In genomic region chr2:40488101-40488598, GRCh38 we compare ENCODE assay signal across 8 cellular contexts. TPM values are rescaled to one million over a fixed set of nuclear protein-coding genes. Genes with fewer than 3 reads are reported as not detected.
DNase-seq lines count a peak whose midpoint lies in the region; ATAC-seq, FAIRE-seq and TF ChIP-seq lines count a peak whose summit lies in the region.

No MANE protein-coding gene starts in this region.

- H3K9me3 Mint-ChIP-seq in activated CD4-positive, alpha-beta memory T cell treated with anti-CD3 and anti-CD28 coated beads for 36 hours: no peaks in the 10 kb centered on the region

- 47% methylated on average over 4 of the region's 4 CpGs for WGBS in esophagus muscularis mucosa
- 28 to 34% methylated on average over 4 of the region's 4 CpGs for WGBS in pancreas, 2 donors

- TF ChIP-seq CTCF in esophagus muscularis mucosa (IDR thresholded peaks at IDR 0.05) (peak; percentile 47 to 68 (median 56)), pancreas (IDR thresholded peaks at IDR 0.05) (peak in 3 of 4 donors; percentile 20 to 37 (median 21))

- TF ChIP-seq EP300 in esophagus muscularis mucosa (IDR thresholded peaks at IDR 0.05): no peak

- H3K4me3 ChIP-seq in esophagus muscularis mucosa (peak overlapping the region; percentile 26 to 53 (median 48)), pancreas (no peak overlapping the region)

- no peak overlapping the region for H3K27ac Mint-ChIP-seq in activated CD4-positive, alpha-beta memory T cell treated with anti-CD3 and anti-CD28 coated beads for 36 hours

- no peak for FAIRE-seq in pancreas (lab: Jason Lieb, UNC)

- peak; percentile 51 for DNase-seq in EL
- peak; percentile 2 for DNase-seq in NCI-H748 treated with DMSO at 0.1 percent for 48 hours (lab: John Stamatoyannopoulos, UW)
- no peak for DNase-seq in esophagus muscularis mucosa (ENCODE audit: extremely low spot score)
- DNase-seq in pancreas: no peak
- DNase-seq in LoVo (ENCODE audit: low spot score): no peak
- no peak for DNase-seq in NCI-H345 treated with DMSO at 0.1 percent for 48 hours (lab: John Stamatoyannopoulos, UW; ENCODE audit: unreplicated experiment)
- DNase-seq in ecto neural progenitor cell (ENCODE audit: low spot score): no peak
- no peak for DNase-seq in activated CD4-positive, alpha-beta memory T cell treated with anti-CD3 and anti-CD28 coated beads for 36 hours

- H3K27me3 ChIP-seq in esophagus muscularis mucosa: no peaks in the 10 kb centered on the region
- H3K27me3 ChIP-seq in pancreas: no peaks in the 10 kb centered on the region

- H3K4me1 ChIP-seq in esophagus muscularis mucosa (peaks cover 6 to 30% (median 23%) of the 10 kb centered on the region in 4 donors), pancreas (peaks cover 0 to 11% (median 0%) of the 10 kb centered on the region in 3 donors)

- no peak for TF ChIP-seq POLR2A in esophagus muscularis mucosa (IDR thresholded peaks at IDR 0.05; ENCODE audit: low read depth)

- peak overlapping the region in 3 of 4 donors; percentile 10 to 71 (median 71) for H3K27ac ChIP-seq in esophagus muscularis mucosa (replicated peaks in 1 of 4)
- H3K27ac ChIP-seq in pancreas: no peak overlapping the region

- H3K36me3 ChIP-seq in esophagus muscularis mucosa (no peaks in the 10 kb centered on the region), pancreas (no peaks in the 10 kb centered on the region)

- peaks cover 7% of the 10 kb centered on the region for H3K4me1 Mint-ChIP-seq in activated CD4-positive, alpha-beta memory T cell treated with anti-CD3 and anti-CD28 coated beads for 36 hours (ENCODE audit: low read depth)

- no peak overlapping the region for H3K4me3 Mint-ChIP-seq in activated CD4-positive, alpha-beta memory T cell treated with anti-CD3 and anti-CD28 coated beads for 36 hours

- no peaks in the 10 kb centered on the region for H3K27me3 Mint-ChIP-seq in activated CD4-positive, alpha-beta memory T cell treated with anti-CD3 and anti-CD28 coated beads for 36 hours

- POLR2A ChIA-PET in activated CD4-positive, alpha-beta memory T cell treated with anti-CD3 and anti-CD28 coated beads for 36 hours (lab: Charles Lee): interaction anchor here (0.6 to 0.7 kb wide), 2 partner anchors 27 to 147 kb away, joined by 4 to 5 read pairs; no protein-coding TSS in a partner anchor

- CTCF ChIA-PET in activated CD4-positive, alpha-beta memory T cell treated with anti-CD3 and anti-CD28 coated beads for 36 hours (lab: Charles Lee): no interaction called here

- peaks cover 0 to 8% (median 0%) of the 10 kb centered on the region in 4 donors for H3K9me3 ChIP-seq in esophagus muscularis mucosa
- no peaks in the 10 kb centered on the region for H3K9me3 ChIP-seq in pancreas

- ATAC-seq in pancreas: peak in 3 of 4 donors; percentile 40 to 60 (median 58)

- no peaks in the 10 kb centered on the region for H3K36me3 Mint-ChIP-seq in activated CD4-positive, alpha-beta memory T cell treated with anti-CD3 and anti-CD28 coated beads for 36 hours

- intact Hi-C loops in esophagus muscularis mucosa (cut with DNase I): no loop called here
- intact Hi-C loops in pancreas (cut with DNase I): no loop called here
- intact Hi-C loops in activated CD4-positive, alpha-beta memory T cell treated with anti-CD3 and anti-CD28 coated beads for 36 hours (cut with micrococcal nuclease): no loop called here

RNA-seq across cellular contexts. Expression of gene SLC8A1, which starts 36.3 kb away (rescaled TPM):
- 100 to 1,000 TPM; 105 to 166 (median 157) TPM for total RNA-seq in esophagus muscularis mucosa
- total RNA-seq in pancreas: 10 to 100 TPM in 1 of 6 donors, 1 to 10 TPM in 5; 1.6 to 12.4 (median 3.8) TPM
- polyA plus RNA-seq in pancreas: 1 to 10 TPM in 1 of 2 donors, under 1 TPM in 1; 0.19 to 1.0 TPM
- under 1 TPM; 0.12 to 0.19 TPM for total RNA-seq in activated CD4-positive, alpha-beta memory T cell treated with anti-CD3 and anti-CD28 coated beads for 36 hours

Comparison
In these comparisons a context has a peak if more than half of its experiments do, and no peak if none do; other contexts are left out.
1. DNase-seq: peak in EL (single experiment) and NCI-H748 treated with DMSO at 0.1 percent for 48 hours (single experiment); none in esophagus muscularis mucosa (single experiment), pancreas (0 of 6), LoVo (single experiment), NCI-H345 treated with DMSO at 0.1 percent for 48 hours (single experiment), ecto neural progenitor cell (single experiment) and activated CD4-positive, alpha-beta memory T cell treated with anti-CD3 and anti-CD28 coated beads for 36 hours (single experiment).
2. H3K27ac ChIP-seq: peak in esophagus muscularis mucosa (3 of 4); none in pancreas (0 of 4).
3. H3K4me3 ChIP-seq: peak in esophagus muscularis mucosa (4 of 4); none in pancreas (0 of 4).
4. RNA of gene SLC8A1, which starts 36.3 kb away (total RNA-seq): 105 to 166 TPM in esophagus muscularis mucosa; 1.6 to 12.4 TPM in pancreas and 0.12 to 0.19 TPM in activated CD4-positive, alpha-beta memory T cell treated with anti-CD3 and anti-CD28 coated beads for 36 hours; every median in the first group is over 4 times any median in the second.